In genomic region chr10:77599651-77600050, GRCh38 we compare ENCODE assay signal across 24 cellular contexts. TPM values are rescaled to one million over a fixed set of nuclear protein-coding genes. Genes with fewer than 3 reads are reported as not detected.
A peak's percentile ranks its signal among the peaks of the same experiment; 100 is the strongest.
DNase-seq lines count a peak whose midpoint lies in the region; ATAC-seq, FAIRE-seq and TF ChIP-seq lines count a peak whose summit lies in the region.
"Had no signal": no experiment of that assay in that cellular context is flagged by ENCODE, and none has a peak within 500 bp of the region (broad histone marks: within the 10 kb centered on the region; RNA-seq: fewer than 3 reads in every experiment).

No MANE protein-coding gene starts in this region.

- no peak for TF ChIP-seq POLR2A in spleen (IDR thresholded peaks at IDR 0.05)

- intact Hi-C loops in natural killer cell (cut with micrococcal nuclease) (no loop called here), kidney (cut with DNase I) (no loop called here), spleen (cut with DNase I; ENCODE audit: low total_unique reads) (no loop called here)

- peaks cover 0 to 3% of the 10 kb centered on the region in 2 donors for H3K4me1 ChIP-seq in kidney (ENCODE audit: control insufficient read depth in 1 of 2, insufficient read depth in 1 of 2, low read depth in 1 of 2, low read length in 2 of 2)
- H3K4me1 ChIP-seq in spleen, result peaks cover 13 to 35% (median 27%) of the 10 kb centered on the region in 6 donors

- H3K4me3 Mint-ChIP-seq in natural killer cell treated with Interleukin-12 subunit alpha and Interleukin-12 subunit beta and Interleukin-15 and Interleukin-18, amount 100 ng/mL, for 72 hours, result no peak overlapping the region
- no peak overlapping the region for H3K4me3 Mint-ChIP-seq in natural killer cell
- H3K4me3 Mint-ChIP-seq in stimulated activated effector memory CD8-positive, alpha-beta T cell treated with anti-CD3 and anti-CD28 coated beads, Interleukin-12 subunit alpha, Interleukin-12 subunit beta, amount 100 ng/mL, for 72 hours, result no peak overlapping the region
- H3K4me3 Mint-ChIP-seq in WTC11, result no peak overlapping the region
- H3K4me3 Mint-ChIP-seq in activated naive CD8-positive, alpha-beta T cell treated with anti-CD3 and anti-CD28 coated beads for 36 hours, result no peak overlapping the region
- H3K4me3 Mint-ChIP-seq: B cell; CD8-positive, alpha-beta T cell; H9 had no signal

- H3K27me3 Mint-ChIP-seq in natural killer cell treated with Interleukin-12 subunit alpha and Interleukin-12 subunit beta and Interleukin-15 and Interleukin-18, amount 100 ng/mL, for 72 hours, result no peaks in the 10 kb centered on the region
- H3K27me3 Mint-ChIP-seq in natural killer cell (ENCODE audit: low read depth in 2 of 2), result peaks cover 0 to 6% of the 10 kb centered on the region in 2 donors
- no peaks in the 10 kb centered on the region for H3K27me3 Mint-ChIP-seq in WTC11 (ENCODE audit: low read depth)
- H3K27me3 Mint-ChIP-seq in activated naive CD8-positive, alpha-beta T cell treated with anti-CD3 and anti-CD28 coated beads for 36 hours, result no peaks in the 10 kb centered on the region
- H3K27me3 Mint-ChIP-seq: B cell; CD4-positive, CD25-positive, alpha-beta regulatory T cell had no signal

- peaks cover 5 to 8% of the 10 kb centered on the region in 2 donors for H3K4me1 Mint-ChIP-seq in natural killer cell treated with Interleukin-12 subunit alpha and Interleukin-12 subunit beta and Interleukin-15 and Interleukin-18, amount 100 ng/mL, for 72 hours (ENCODE audit: low read depth in 2 of 2)
- H3K4me1 Mint-ChIP-seq in natural killer cell (peaks cover 17 to 18% of the 10 kb centered on the region in 2 donors), WTC11 (peaks cover 14% of the 10 kb centered on the region)
- peaks cover 12% of the 10 kb centered on the region for H3K4me1 Mint-ChIP-seq in stimulated activated effector memory CD8-positive, alpha-beta T cell treated with anti-CD3 and anti-CD28 coated beads, Interleukin-12 subunit alpha, Interleukin-12 subunit beta, amount 100 ng/mL, for 72 hours
- H3K4me1 Mint-ChIP-seq in activated naive CD8-positive, alpha-beta T cell treated with anti-CD3 and anti-CD28 coated beads for 36 hours, result peaks cover 15% of the 10 kb centered on the region

- ATAC-seq in natural killer cell treated with Interleukin-12 subunit alpha and Interleukin-12 subunit beta and Interleukin-15 and Interleukin-18, amount 100 ng/mL, for 72 hours, result no peak
- ATAC-seq in natural killer cell (no peak), WTC11 (no peak)
- ATAC-seq in stimulated activated effector memory CD8-positive, alpha-beta T cell treated with anti-CD3 and anti-CD28 coated beads, Interleukin-12 subunit alpha, Interleukin-12 subunit beta, amount 100 ng/mL, for 72 hours, result no peak
- ATAC-seq: CD8-positive, alpha-beta T cell; GM12878; HCT116 had no signal

- no peak for FAIRE-seq in kidney (lab: Jason Lieb, UNC)
- FAIRE-seq: A204.1, D721Med, GM12878, GM19239 had no signal

- H3K9me3 ChIP-seq in kidney (ENCODE audit: control insufficient read depth in 1 of 2, low read length in 2 of 2), result no peaks in the 10 kb centered on the region
- no peaks in the 10 kb centered on the region for H3K9me3 ChIP-seq in spleen
- H3K9me3 ChIP-seq: BLaER1 had no signal

- H3K4me3 ChIP-seq in kidney (ENCODE audit: low read length in 2 of 2) (no peak overlapping the region), spleen (no peak overlapping the region)
- H3K4me3 ChIP-seq: BLaER1, GM12878, GM23248 had no signal

- H3K36me3 ChIP-seq in kidney (ENCODE audit: control insufficient read depth in 1 of 2, insufficient read depth in 2 of 2, low read length in 2 of 2) (no peaks in the 10 kb centered on the region), spleen (no peaks in the 10 kb centered on the region)
- H3K36me3 ChIP-seq: BLaER1 had no signal

- TF ChIP-seq CTCF in natural killer cell (IDR thresholded peaks at IDR 0.05) (no peak), kidney (IDR thresholded peaks at IDR 0.05; ENCODE audit: borderline replicate concordance, extremely low read depth, insufficient read depth) (no peak), spleen (IDR thresholded peaks at IDR 0.05 in 8 of 11, conservative IDR thresholded peaks at IDR 0.05 in 3 of 11) (no peak), WTC11 (IDR thresholded peaks at IDR 0.05) (no peak)

- POLR2A ChIA-PET in WTC11 (lab: Charles Lee), result no interaction called here

- no peak overlapping the region for H3K27ac ChIP-seq in kidney (ENCODE audit: low read depth in 2 of 2, low read length in 2 of 2)
- H3K27ac ChIP-seq in spleen, result no peak overlapping the region
- H3K27ac ChIP-seq: 22Rv1, BLaER1, C4-2B, GM23248 had no signal

- no peak overlapping the region for H3K9ac ChIP-seq in kidney (ENCODE audit: low read length in 2 of 2)
- H3K9ac ChIP-seq: BLaER1, GM23248 had no signal

- CTCF ChIA-PET in WTC11 (lab: Charles Lee), result interaction anchor here (0.8 kb wide), 1 partner anchor 426 kb away, joined by 3 read pairs; no protein-coding TSS in a partner anchor

- H3K27me3 ChIP-seq in spleen (replicated peaks in 1 of 7), result no peaks in the 10 kb centered on the region
- H3K27me3 ChIP-seq: BLaER1 had no signal

- WGBS in spleen, 5 donors, result 81 to 95% (median 84%) methylated on average over 4 of the region's 4 CpGs

- H3K9me3 Mint-ChIP-seq in natural killer cell treated with Interleukin-12 subunit alpha and Interleukin-12 subunit beta and Interleukin-15 and Interleukin-18, amount 100 ng/mL, for 72 hours, result peaks cover 3% of the 10 kb centered on the region
- H3K9me3 Mint-ChIP-seq in natural killer cell (no peaks in the 10 kb centered on the region), WTC11 (peaks cover 3% of the 10 kb centered on the region; the same call in 1 of the 2 replicates)
- H3K9me3 Mint-ChIP-seq in stimulated activated effector memory CD8-positive, alpha-beta T cell treated with anti-CD3 and anti-CD28 coated beads, Interleukin-12 subunit alpha, Interleukin-12 subunit beta, amount 100 ng/mL, for 72 hours, result no peaks in the 10 kb centered on the region
- H3K9me3 Mint-ChIP-seq in activated naive CD8-positive, alpha-beta T cell treated with anti-CD3 and anti-CD28 coated beads for 36 hours, result peaks cover 1% of the 10 kb centered on the region
- H3K9me3 Mint-ChIP-seq: CD8-positive, alpha-beta T cell; H9 had no signal

- H3K27ac Mint-ChIP-seq in natural killer cell treated with Interleukin-12 subunit alpha and Interleukin-12 subunit beta and Interleukin-15 and Interleukin-18, amount 100 ng/mL, for 72 hours, result no peak overlapping the region
- no peak overlapping the region for H3K27ac Mint-ChIP-seq in natural killer cell
- no peak overlapping the region for H3K27ac Mint-ChIP-seq in stimulated activated effector memory CD8-positive, alpha-beta T cell treated with anti-CD3 and anti-CD28 coated beads, Interleukin-12 subunit alpha, Interleukin-12 subunit beta, amount 100 ng/mL, for 72 hours
- no peak overlapping the region for H3K27ac Mint-ChIP-seq in WTC11
- H3K27ac Mint-ChIP-seq in activated naive CD8-positive, alpha-beta T cell treated with anti-CD3 and anti-CD28 coated beads for 36 hours, result no peak overlapping the region
- H3K27ac Mint-ChIP-seq: B cell; CD4-positive, CD25-positive, alpha-beta regulatory T cell; CD8-positive, alpha-beta T cell; H9 had no signal

- H3K36me3 Mint-ChIP-seq in natural killer cell treated with Interleukin-12 subunit alpha and Interleukin-12 subunit beta and Interleukin-15 and Interleukin-18, amount 100 ng/mL, for 72 hours, result no peaks in the 10 kb centered on the region
- H3K36me3 Mint-ChIP-seq in natural killer cell (no peaks in the 10 kb centered on the region), WTC11 (no peaks in the 10 kb centered on the region)
- no peaks in the 10 kb centered on the region for H3K36me3 Mint-ChIP-seq in stimulated activated effector memory CD8-positive, alpha-beta T cell treated with anti-CD3 and anti-CD28 coated beads, Interleukin-12 subunit alpha, Interleukin-12 subunit beta, amount 100 ng/mL, for 72 hours
- H3K36me3 Mint-ChIP-seq in activated naive CD8-positive, alpha-beta T cell treated with anti-CD3 and anti-CD28 coated beads for 36 hours, result no peaks in the 10 kb centered on the region
- H3K36me3 Mint-ChIP-seq: CD4-positive, CD25-positive, alpha-beta regulatory T cell; CD8-positive, alpha-beta T cell had no signal

- peak; percentile 53 for DNase-seq in natural killer cell treated with Interleukin-12 subunit alpha and Interleukin-12 subunit beta and Interleukin-15 and Interleukin-18, amount 100 ng/mL, for 72 hours (ENCODE audit: low spot score)
- DNase-seq in natural killer cell (no peak), kidney (peak; percentile 35), spleen (peak; percentile 24), WTC11 (ENCODE audit: low spot score) (no peak)
- no peak for DNase-seq in stimulated activated effector memory CD8-positive, alpha-beta T cell treated with anti-CD3 and anti-CD28 coated beads, Interleukin-12 subunit alpha, Interleukin-12 subunit beta, amount 100 ng/mL, for 72 hours (ENCODE audit: low spot score in 2 of 2)
- DNase-seq in activated naive CD8-positive, alpha-beta T cell treated with anti-CD3 and anti-CD28 coated beads for 36 hours, result no peak
- DNase-seq: CD4-positive, CD25-positive, alpha-beta regulatory T cell; CD8-positive, alpha-beta T cell; DMS 273 treated with DMSO at 0.1 percent for 48 hours; DMS79; EL; GDM1; GM23248; H9 had no signal

TF ChIP-seq in WTC11, 78 proteins besides CTCF, POLR2A, EP300 and RAD21:
- no peak for TF ChIP-seq SMAD3 (CRISPR knock-in tag; IDR thresholded peaks at IDR 0.05; ENCODE audit: borderline replicate concordance)

RNA-seq across cellular contexts. Expression of gene KCNMA1, which starts 38.0 kb away (rescaled TPM):
- 1 to 10 TPM in 1 of 2 donors, not detected in 1; 2.8 TPM for total RNA-seq in natural killer cell treated with Interleukin-12 subunit alpha and Interleukin-12 subunit beta and Interleukin-15 and Interleukin-18, amount 100 ng/mL, for 72 hours
- total RNA-seq in natural killer cell (1 to 10 TPM in 1 of 3 donors, under 1 TPM in 2; 0.40 to 1.8 (median 0.63) TPM), kidney (8.9 TPM), spleen (100 to 1,000 TPM in 2 of 7 donors, 10 to 100 TPM in 5; 39.6 to 114 (median 63.6) TPM), WTC11 (2021) (4.1 to 7.3 TPM (median 5.3 TPM) in 3 replicates)
- polyA plus RNA-seq in kidney (ENCODE audit: insufficient read depth, low read depth, low replicate concordance) (4.2 TPM), spleen (10 to 100 TPM in 1 of 3 donors, 1 to 10 TPM in 2; 9.3 to 21.7 (median 10.0) TPM)
- not detected for total RNA-seq in activated naive CD8-positive, alpha-beta T cell treated with anti-CD3 and anti-CD28 coated beads for 36 hours
- total RNA-seq: CD4-positive, CD25-positive, alpha-beta regulatory T cell; CD8-positive, alpha-beta T cell had no signal
- polyA plus RNA-seq: CD4-positive, CD25-positive, alpha-beta regulatory T cell had no signal

Comparison
In these comparisons a context has a peak if more than half of its experiments do, and no peak if none do; other contexts are left out.
1. DNase-seq: peak in natural killer cell treated with Interleukin-12 subunit alpha and Interleukin-12 subunit beta and Interleukin-15 and Interleukin-18, amount 100 ng/mL, for 72 hours (single experiment), kidney (single experiment) and spleen (single experiment); none in natural killer cell (single experiment), stimulated activated effector memory CD8-positive, alpha-beta T cell treated with anti-CD3 and anti-CD28 coated beads, Interleukin-12 subunit alpha, Interleukin-12 subunit beta, amount 100 ng/mL, for 72 hours (0 of 2), WTC11 (single experiment) and activated naive CD8-positive, alpha-beta T cell treated with anti-CD3 and anti-CD28 coated beads for 36 hours (single experiment).